In genomic region chr21:14591277-14591876, GRCh38 we compare ENCODE assay signal across 12 cellular contexts. TPM values are rescaled to one million over a fixed set of nuclear protein-coding genes. Genes with fewer than 3 reads are reported as not detected.
DNase-seq lines count a peak whose midpoint lies in the region; ATAC-seq, FAIRE-seq and TF ChIP-seq lines count a peak whose summit lies in the region.
"Had no signal": no experiment of that assay in that cellular context is flagged by ENCODE, and none has a peak within 500 bp of the region (broad histone marks: within the 10 kb centered on the region; RNA-seq: fewer than 3 reads in every experiment).

No MANE protein-coding gene starts in this region.

- peaks cover 33% of the 10 kb centered on the region for H3K36me3 Mint-ChIP-seq in activated CD4-positive, alpha-beta memory T cell treated with anti-CD3 and anti-CD28 coated beads, Interleukin-2, amount 10 ng/mL, durations not matched to agents 7 days and 5 days (ENCODE audit: low read depth)

- peaks cover 22% of the 10 kb centered on the region for H3K9me3 Mint-ChIP-seq in activated CD4-positive, alpha-beta memory T cell treated with anti-CD3 and anti-CD28 coated beads, Interleukin-2, amount 10 ng/mL, durations not matched to agents 7 days and 5 days

- DNase-seq in D721Med (ENCODE audit: insufficient read length, low spot score) (no peak), left lung (no peak), NCI-H1417 treated with DMSO at 0.1 percent for 48 hours (lab: John Stamatoyannopoulos, UW) (no peak), NCI-H1436 treated with DMSO at 0.1 percent for 48 hours (lab: John Stamatoyannopoulos, UW) (no peak)
- no peak for DNase-seq in activated CD4-positive, alpha-beta memory T cell treated with anti-CD3 and anti-CD28 coated beads, Interleukin-2, amount 10 ng/mL, durations not matched to agents 7 days and 5 days
- DNase-seq: NCI-H2081 treated with DMSO at 0.1 percent for 48 hours had no signal

- POLR2A ChIA-PET in activated CD4-positive, alpha-beta memory T cell treated with anti-CD3 and anti-CD28 coated beads, Interleukin-2, amount 10 ng/mL, durations not matched to agents 7 days and 5 days (lab: Charles Lee) = interaction anchor here (0.9 to 2.0 kb wide), 8 partner anchors 8 to 209 kb away, joined by 3 to 7 read pairs (median 4); no protein-coding TSS in a partner anchor

- no peaks in the 10 kb centered on the region for H3K27me3 Mint-ChIP-seq in activated CD4-positive, alpha-beta memory T cell treated with anti-CD3 and anti-CD28 coated beads, Interleukin-2, amount 10 ng/mL, durations not matched to agents 7 days and 5 days

- H3K27me3 ChIP-seq in left lung = no peaks in the 10 kb centered on the region
- H3K27me3 ChIP-seq: right atrium auricular region, vagina had no signal

- CTCF ChIA-PET in activated CD4-positive, alpha-beta memory T cell treated with anti-CD3 and anti-CD28 coated beads, Interleukin-2, amount 10 ng/mL, durations not matched to agents 7 days and 5 days (lab: Charles Lee) = interaction anchor here (1.3 to 1.9 kb wide), 2 partner anchors 12 to 22 kb away, joined by 3 to 4 read pairs; no protein-coding TSS in a partner anchor

- H3K4me3 Mint-ChIP-seq in activated CD4-positive, alpha-beta memory T cell treated with anti-CD3 and anti-CD28 coated beads, Interleukin-2, amount 10 ng/mL, durations not matched to agents 7 days and 5 days = no peak overlapping the region

- peak overlapping the region; percentile 55 to 92 for H3K27ac ChIP-seq in left lung
- H3K27ac ChIP-seq: right atrium auricular region had no signal

- H3K4me3 ChIP-seq in left lung = no peak overlapping the region
- H3K4me3 ChIP-seq: right atrium auricular region, vagina had no signal

- ATAC-seq in GM21381 (IDR thresholded peaks at IDR 0.05; ENCODE audit: unreplicated experiment) (peak; percentile 42), left lung (no peak), HG03095 (IDR thresholded peaks at IDR 0.05; ENCODE audit: unreplicated experiment) (no peak), GM18861 (IDR thresholded peaks at IDR 0.05; ENCODE audit: unreplicated experiment) (no peak)

- H3K27ac Mint-ChIP-seq in activated CD4-positive, alpha-beta memory T cell treated with anti-CD3 and anti-CD28 coated beads, Interleukin-2, amount 10 ng/mL, durations not matched to agents 7 days and 5 days = peak overlapping the region; percentile 67

- intact Hi-C loops in left lung (cut with DNase I) = no loop called here

- H3K9me3 ChIP-seq in left lung = no peaks in the 10 kb centered on the region
- H3K9me3 ChIP-seq: right atrium auricular region, vagina had no signal

- peaks cover 28% of the 10 kb centered on the region for H3K4me1 Mint-ChIP-seq in activated CD4-positive, alpha-beta memory T cell treated with anti-CD3 and anti-CD28 coated beads, Interleukin-2, amount 10 ng/mL, durations not matched to agents 7 days and 5 days

- no peaks in the 10 kb centered on the region for H3K36me3 ChIP-seq in left lung
- H3K36me3 ChIP-seq: right atrium auricular region, vagina had no signal

- peaks cover 0 to 22% of the 10 kb centered on the region in 2 donors for H3K4me1 ChIP-seq in left lung
- H3K4me1 ChIP-seq: right atrium auricular region, vagina had no signal

- no peak for TF ChIP-seq CTCF in D721Med (IDR thresholded peaks at IDR 0.05; ENCODE audit: insufficient read depth, missing control alignments)
- no peak for TF ChIP-seq CTCF in left lung (IDR thresholded peaks at IDR 0.05)

- peak; percentile 88 for FAIRE-seq in D721Med (lab: Jason Lieb, UNC)
- FAIRE-seq: RCC 7860 had no signal

RNA-seq across cellular contexts. Expression of gene SAMSN1, which starts 45.3 kb away (rescaled TPM):
- total RNA-seq in activated CD4-positive, alpha-beta memory T cell treated with anti-CD3 and anti-CD28 coated beads, Interleukin-2, amount 10 ng/mL, durations not matched to agents 7 days and 5 days = 10 to 100 TPM; 87.1 to 91.0 TPM
- 10 to 100 TPM in 1 of 2 donors, 1 to 10 TPM in 1; 9.9 to 45.7 TPM for total RNA-seq in left lung
